In genomic region chr9:95875305-95876137, GRCh38 we compare ENCODE assay signal across 8 cellular contexts.
A peak's percentile ranks its signal among the peaks of the same experiment; 100 is the strongest.
DNase-seq lines count a peak whose midpoint lies in the region; ATAC-seq and TF ChIP-seq lines count a peak whose summit lies in the region.

Gene ERCC6L2 (plus strand): TSS chr9:95875691. CDS start chr9:95876039, 348 bp downstream.

- ATAC-seq in GM19395 (IDR thresholded peaks at IDR 0.05; ENCODE audit: unreplicated experiment) (peak; percentile 85), HG03469 (IDR thresholded peaks at IDR 0.05; ENCODE audit: unreplicated experiment) (peak; percentile 63)

- H3K27ac ChIP-seq in C4-2B = peak within 1 kb of the TSS; percentile 98

- TF ChIP-seq CTCF in C4-2B (conservative IDR thresholded peaks at IDR 0.05) (no peak), choroid plexus epithelial cell (conservative IDR thresholded peaks at IDR 0.05; ENCODE audit: low read depth, low read length) (peak; percentile 4)

- DNase-seq in NCI-H526 (lab: John Stamatoyannopoulos, UW) = peak; percentile 95 to 96
- peak; percentile 88 to 91 for DNase-seq in activated CD4-positive, alpha-beta T cell treated with anti-CD3 and anti-CD28 coated beads for 4 hours
- peak; percentile 99 for DNase-seq in choroid plexus epithelial cell (ENCODE audit: low read depth)
- DNase-seq in kidney tubule cell (ENCODE audit: low spot score) = peak; percentile 98
- peak; percentile 81 for DNase-seq in stimulated activated CD4-positive, alpha-beta T cell treated with anti-CD3 and anti-CD28 coated beads, Interleukin-2, amount 100 ng/mL, for 4 hours (ENCODE audit: low read depth)

- H3K4me3 ChIP-seq in choroid plexus epithelial cell (ENCODE audit: low read depth, low read length) = no peak within 1 kb of the TSS
